ENCODE assay signal across 17 cellular contexts in genomic region chr2:162071016-162071415, GRCh38. TPM values are rescaled to one million over a fixed set of nuclear protein-coding genes. Genes with fewer than 3 reads are reported as not detected.
A peak's percentile ranks its signal among the peaks of the same experiment; 100 is the strongest.
DNase-seq lines count a peak whose midpoint lies in the region; ATAC-seq, FAIRE-seq and TF ChIP-seq lines count a peak whose summit lies in the region.
"Had no signal": no experiment of that assay in that cellular context is flagged by ENCODE, and none has a peak within 500 bp of the region (broad histone marks: within the 10 kb centered on the region; RNA-seq: fewer than 3 reads in every experiment).

No MANE protein-coding gene starts in this region.

- H3K4me1 ChIP-seq in ACC112 (ENCODE audit: control insufficient read depth, insufficient read depth, low read length, unreplicated experiment): peaks cover 50% of the 10 kb centered on the region
- H3K4me1 ChIP-seq in CD8-positive, alpha-beta T cell (ENCODE audit: insufficient read depth, low read length): peaks cover 26% of the 10 kb centered on the region
- H3K4me1 ChIP-seq: psoas muscle had no signal

- intact Hi-C loops in CD8-positive, alpha-beta T cell (cut with DNase I, micrococcal nuclease): loop anchor here in 1 of 2 experiments (5.0 kb wide), 2 partner anchors 51 to 119 kb away; no protein-coding TSS in a partner anchor

- no peaks in the 10 kb centered on the region for H3K36me3 ChIP-seq in ACC112 (ENCODE audit: insufficient read depth, low read length)
- H3K36me3 ChIP-seq in CD8-positive, alpha-beta T cell (ENCODE audit: insufficient read depth, low read length): no peaks in the 10 kb centered on the region
- H3K36me3 ChIP-seq: BLaER1 treated with 17β-estradiol and CSF1 and Interleukin-3, amounts not matched to agents 10 nM and 100 nM; uterus; WERI-Rb-1 had no signal

- H3K36me3 Mint-ChIP-seq in CD8-positive, alpha-beta T cell: peaks cover 15% of the 10 kb centered on the region
- peaks cover 64% of the 10 kb centered on the region for H3K36me3 Mint-ChIP-seq in activated CD4-positive, alpha-beta memory T cell treated with anti-CD3 and anti-CD28 coated beads, Interleukin-2, amount 10 ng/mL, durations not matched to agents 7 days and 5 days (ENCODE audit: low read depth)

- H3K27me3 Mint-ChIP-seq in CD8-positive, alpha-beta T cell (ENCODE audit: low read depth): no peaks in the 10 kb centered on the region
- H3K27me3 Mint-ChIP-seq in activated CD4-positive, alpha-beta memory T cell treated with anti-CD3 and anti-CD28 coated beads, Interleukin-2, amount 10 ng/mL, durations not matched to agents 7 days and 5 days: no peaks in the 10 kb centered on the region

- POLR2A ChIA-PET in CD8-positive, alpha-beta T cell (lab: Charles Lee): interaction anchor here (1.4 to 1.6 kb wide), 2 partner anchors 10 to 60 kb away, joined by 3 to 4 read pairs; no protein-coding TSS in a partner anchor
- POLR2A ChIA-PET in activated CD4-positive, alpha-beta memory T cell treated with anti-CD3 and anti-CD28 coated beads, Interleukin-2, amount 10 ng/mL, durations not matched to agents 7 days and 5 days (lab: Charles Lee): interaction anchor here (0.8 to 10.6 kb wide), 5 partner anchors 13 to 248 kb away, joined by 3 to 142 read pairs (median 62); no protein-coding TSS in a partner anchor

- peak overlapping the region; percentile 31; the same call in 1 of the 2 replicates for H3K27ac ChIP-seq in ACC112 (ENCODE audit: low read depth, low read length)
- no peak overlapping the region for H3K27ac ChIP-seq in CD8-positive, alpha-beta T cell (ENCODE audit: low read depth, low read length)
- H3K27ac ChIP-seq: BLaER1 treated with 17β-estradiol and CSF1 and Interleukin-3, amounts not matched to agents 10 nM and 100 nM; psoas muscle; WERI-Rb-1 had no signal

- peaks cover 62% of the 10 kb centered on the region for H3K4me1 Mint-ChIP-seq in CD8-positive, alpha-beta T cell (ENCODE audit: low read depth)
- peaks cover 66% of the 10 kb centered on the region for H3K4me1 Mint-ChIP-seq in activated CD4-positive, alpha-beta memory T cell treated with anti-CD3 and anti-CD28 coated beads, Interleukin-2, amount 10 ng/mL, durations not matched to agents 7 days and 5 days

- DNase-seq in CD8-positive, alpha-beta T cell: no peak
- DNase-seq in activated CD4-positive, alpha-beta memory T cell treated with anti-CD3 and anti-CD28 coated beads, Interleukin-2, amount 10 ng/mL, durations not matched to agents 7 days and 5 days: no peak
- DNase-seq in kidney tubule cell (ENCODE audit: low spot score): peak; percentile 54
- DNase-seq in NCI-H146 (lab: John Stamatoyannopoulos, UW): no peak
- no peak for DNase-seq in 8988T
- DNase-seq in GM19239 (ENCODE audit: insufficient read length, low spot score): no peak
- DNase-seq: effector memory CD4-positive, alpha-beta T cell; GF-D8; mucosa of descending colon; NCI-H1105; psoas muscle; stimulated activated CD4-positive, alpha-beta T cell treated with anti-CD3 and anti-CD28 coated beads, Interleukin-4, amount 100 ng/mL, for 24 hours; uterus; WERI-Rb-1 had no signal

- H3K79me2 ChIP-seq in ACC112 (ENCODE audit: control insufficient read depth, insufficient read depth, low read length, unreplicated experiment): peaks cover 19% of the 10 kb centered on the region

- H3K27me3 ChIP-seq in ACC112 (ENCODE audit: insufficient read depth, low read length): no peaks in the 10 kb centered on the region
- no peaks in the 10 kb centered on the region for H3K27me3 ChIP-seq in CD8-positive, alpha-beta T cell (ENCODE audit: insufficient read depth, low read length)
- H3K27me3 ChIP-seq: uterus had no signal

- FAIRE-seq in GM19239 (lab: Jason Lieb, UNC): no peak
- FAIRE-seq: frontal cortex had no signal

- no peaks in the 10 kb centered on the region for H3K9me3 ChIP-seq in CD8-positive, alpha-beta T cell (ENCODE audit: low read length)
- H3K9me3 ChIP-seq: mucosa of descending colon, psoas muscle, uterus had no signal

- no peak for TF ChIP-seq CTCF in CD8-positive, alpha-beta T cell (IDR thresholded peaks at IDR 0.05)

- no peak overlapping the region for H2AFZ ChIP-seq in ACC112 (ENCODE audit: low read length, unreplicated experiment)

- H3K4me3 Mint-ChIP-seq in CD8-positive, alpha-beta T cell: peak overlapping the region; percentile 2
- peak overlapping the region; percentile 96 for H3K4me3 Mint-ChIP-seq in activated CD4-positive, alpha-beta memory T cell treated with anti-CD3 and anti-CD28 coated beads, Interleukin-2, amount 10 ng/mL, durations not matched to agents 7 days and 5 days

- H3K9me3 Mint-ChIP-seq in CD8-positive, alpha-beta T cell: no peaks in the 10 kb centered on the region
- no peaks in the 10 kb centered on the region for H3K9me3 Mint-ChIP-seq in activated CD4-positive, alpha-beta memory T cell treated with anti-CD3 and anti-CD28 coated beads, Interleukin-2, amount 10 ng/mL, durations not matched to agents 7 days and 5 days

- no peak overlapping the region for H3K27ac Mint-ChIP-seq in CD8-positive, alpha-beta T cell
- H3K27ac Mint-ChIP-seq in activated CD4-positive, alpha-beta memory T cell treated with anti-CD3 and anti-CD28 coated beads, Interleukin-2, amount 10 ng/mL, durations not matched to agents 7 days and 5 days: peak overlapping the region; percentile 53

- no peak for ATAC-seq in CD8-positive, alpha-beta T cell
- ATAC-seq: mucosa of descending colon, psoas muscle had no signal

- CTCF ChIA-PET in CD8-positive, alpha-beta T cell (lab: Charles Lee): no interaction called here
- CTCF ChIA-PET in activated CD4-positive, alpha-beta memory T cell treated with anti-CD3 and anti-CD28 coated beads, Interleukin-2, amount 10 ng/mL, durations not matched to agents 7 days and 5 days (lab: Charles Lee): interaction anchor here (1.0 to 1.2 kb wide), 2 partner anchors 28 to 51 kb away, joined by 4 read pairs; no protein-coding TSS in a partner anchor

- H3K4me3 ChIP-seq in ACC112 (ENCODE audit: low read depth, low read length): peak overlapping the region; percentile 14; the same call in 1 of the 2 replicates
- no peak overlapping the region for H3K4me3 ChIP-seq in CD8-positive, alpha-beta T cell (ENCODE audit: low read depth, low read length)
- H3K4me3 ChIP-seq: BLaER1 treated with 17β-estradiol and CSF1 and Interleukin-3, amounts not matched to agents 10 nM and 100 nM; mucosa of descending colon; psoas muscle; uterus had no signal

RNA-seq across cellular contexts. Expression of gene DPP4, which starts 3.0 kb away (rescaled TPM):
- 10 to 100 TPM; 13.5 to 15.4 TPM for total RNA-seq in CD8-positive, alpha-beta T cell
- 100 to 1,000 TPM; 122 to 126 TPM for total RNA-seq in activated CD4-positive, alpha-beta memory T cell treated with anti-CD3 and anti-CD28 coated beads, Interleukin-2, amount 10 ng/mL, durations not matched to agents 7 days and 5 days

Comparison
In these comparisons a context has a peak if more than half of its experiments do, and no peak if none do; other contexts are left out.
1. RNA of gene DPP4, which starts 3.0 kb away (total RNA-seq): 122 to 126 TPM in activated CD4-positive, alpha-beta memory T cell treated with anti-CD3 and anti-CD28 coated beads, Interleukin-2, amount 10 ng/mL, durations not matched to agents 7 days and 5 days; 13.5 to 15.4 TPM in CD8-positive, alpha-beta T cell; every median in the first group is over 4 times any median in the second.